23 cellular contexts compared by ENCODE assay signal in the genomic region with DNA sequence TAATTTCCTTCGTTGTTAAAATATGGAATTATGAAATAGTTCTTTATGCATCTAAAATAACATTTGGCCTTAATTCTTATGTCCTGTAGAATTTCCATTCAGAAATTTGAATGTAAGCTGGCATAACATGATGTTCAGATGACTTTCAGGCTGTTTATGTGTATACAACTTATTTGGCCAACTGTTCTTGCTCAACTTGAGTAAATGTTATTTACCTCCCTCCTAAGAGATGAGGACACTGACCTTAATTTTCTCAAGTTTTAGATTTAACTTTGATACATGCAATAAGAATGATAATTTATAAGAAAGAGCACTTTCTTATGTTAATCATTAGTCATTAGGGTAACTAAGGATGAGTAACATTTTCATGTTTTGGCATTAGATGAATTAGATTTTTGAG.
"Had no signal": no experiment of that assay in that cellular context is flagged by ENCODE, and none has a peak within 500 bp of the region (broad histone marks: within the 10 kb centered on the region; RNA-seq: fewer than 3 reads in every experiment).

No MANE protein-coding gene starts in this region.

- DNase-seq: dermis blood vessel endothelial cell; dorsolateral prefrontal cortex; effector CD4-positive, alpha-beta T cell; effector memory CD4-positive, alpha-beta T cell; foreskin fibroblast; foreskin melanocyte; gastrocnemius medialis; glutamatergic neuron; head of caudate nucleus; heart right ventricle; hippocampal formation; left cardiac atrium; left ventricle myocardium inferior; lower lobe of right lung; mesenchymal stem cell; mucosa of descending colon had no signal

- H3K4me1 ChIP-seq: gastrocnemius medialis, lower lobe of right lung had no signal

- H3K4me3 ChIP-seq: coronary artery, dorsolateral prefrontal cortex, esophagus muscularis mucosa, gastrocnemius medialis, heart right ventricle, left ventricle myocardium inferior, lower lobe of right lung, mucosa of descending colon had no signal

- H3K36me3 Mint-ChIP-seq: mesothelial cell of epicardium had no signal

- H3K36me3 ChIP-seq: esophagus muscularis mucosa, gastrocnemius medialis, heart right ventricle, left ventricle myocardium inferior, lower lobe of right lung had no signal

- H3K4me3 Mint-ChIP-seq: mesothelial cell of epicardium had no signal

- H3K9me3 ChIP-seq: esophagus muscularis mucosa, gastrocnemius medialis, left ventricle myocardium inferior, lower lobe of right lung, mucosa of descending colon had no signal

- H3K27ac ChIP-seq: coronary artery, dorsolateral prefrontal cortex, esophagus muscularis mucosa, gastrocnemius medialis, heart right ventricle, left ventricle myocardium inferior, lower lobe of right lung had no signal

- FAIRE-seq: colon, endothelial cell of umbilical vein, islet of Langerhans, keratinocyte had no signal

- H3K4me1 Mint-ChIP-seq: mesothelial cell of epicardium had no signal

- ATAC-seq: gastrocnemius medialis, heart right ventricle, left cardiac atrium, lower lobe of right lung, mucosa of descending colon had no signal

- H3K27ac Mint-ChIP-seq: mesothelial cell of epicardium had no signal

- H3K27me3 ChIP-seq: dorsolateral prefrontal cortex, esophagus muscularis mucosa, gastrocnemius medialis, heart right ventricle had no signal
